10 cellular contexts compared by ENCODE assay signal in genomic region chr3:56921573-56922571, GRCh38.
DNase-seq lines count a peak whose midpoint lies in the region; ATAC-seq and TF ChIP-seq lines count a peak whose summit lies in the region.
"Had no signal": no experiment of that assay in that cellular context is flagged by ENCODE, and none has a peak within 500 bp of the region (broad histone marks: within the 10 kb centered on the region; RNA-seq: fewer than 3 reads in every experiment).

No MANE protein-coding gene starts in this region.

- no peaks in the 10 kb centered on the region for H3K36me3 Mint-ChIP-seq in CD8-positive, alpha-beta memory T cell
- H3K36me3 Mint-ChIP-seq in neural progenitor cell, result no peaks in the 10 kb centered on the region

- DNase-seq in CD8-positive, alpha-beta memory T cell, result no peak
- peak in 1 of 3 donors; percentile 53 for DNase-seq in Peyer's patch
- no peak for DNase-seq in effector memory CD4-positive, alpha-beta T cell
- peak; percentile 40 for DNase-seq in retinal pigment epithelial cell (ENCODE audit: low read depth)
- no peak for DNase-seq in hypothalamus (lab: John Stamatoyannopoulos, UW)
- no peak for DNase-seq in neural progenitor cell (ENCODE audit: low spot score)
- DNase-seq: amniotic stem cell, nephron progenitor cell had no signal

- H3K4me3 Mint-ChIP-seq in CD8-positive, alpha-beta memory T cell, result peak overlapping the region; percentile 66 to 92 (median 82)
- no peak overlapping the region for H3K4me3 Mint-ChIP-seq in neural progenitor cell
- H3K4me3 Mint-ChIP-seq: nephron progenitor cell had no signal

- H3K79me2 ChIP-seq in neural progenitor cell (ENCODE audit: low read depth), result no peaks in the 10 kb centered on the region

- ATAC-seq in HG03565 (IDR thresholded peaks at IDR 0.05; ENCODE audit: unreplicated experiment) (no peak), GM21619 (IDR thresholded peaks at IDR 0.05; ENCODE audit: unreplicated experiment) (no peak)

- peaks cover 88% of the 10 kb centered on the region for H3K4me1 ChIP-seq in CD8-positive, alpha-beta memory T cell (ENCODE audit: insufficient read depth, low read length)
- H3K4me1 ChIP-seq in Peyer's patch (peaks cover 0 to 35% (median 13%) of the 10 kb centered on the region in 4 donors), neural progenitor cell (peaks cover 20% of the 10 kb centered on the region)
- peaks cover 78% of the 10 kb centered on the region for H3K4me1 ChIP-seq in effector memory CD4-positive, alpha-beta T cell (ENCODE audit: control insufficient read depth, insufficient read depth, low read length, poor library complexity, severe bottlenecking)

- peaks cover 3% of the 10 kb centered on the region for H3F3A ChIP-seq in neural progenitor cell (ENCODE audit: low read depth)

- TF ChIP-seq CTCF in Peyer's patch (IDR thresholded peaks at IDR 0.05) (no peak), retinal pigment epithelial cell (conservative IDR thresholded peaks at IDR 0.05; ENCODE audit: low read depth, low read length) (no peak), neural progenitor cell (IDR thresholded peaks at IDR 0.05) (no peak)

- H3K27ac ChIP-seq in CD8-positive, alpha-beta memory T cell (ENCODE audit: low read depth, low read length), result no peak overlapping the region
- H3K27ac ChIP-seq in Peyer's patch (peak overlapping the region; percentile 33 to 67 (median 54)), neural progenitor cell (no peak overlapping the region)
- peak overlapping the region; percentile 90 for H3K27ac ChIP-seq in effector memory CD4-positive, alpha-beta T cell (ENCODE audit: insufficient read depth, low read length, poor library complexity, severe bottlenecking)

- no peaks in the 10 kb centered on the region for H3K9me3 ChIP-seq in CD8-positive, alpha-beta memory T cell (ENCODE audit: low read length)
- H3K9me3 ChIP-seq in Peyer's patch, result no peaks in the 10 kb centered on the region
- H3K9me3 ChIP-seq in effector memory CD4-positive, alpha-beta T cell (ENCODE audit: control insufficient read depth, low read length), result no peaks in the 10 kb centered on the region
- H3K9me3 ChIP-seq in neural progenitor cell (ENCODE audit: low read depth), result no peaks in the 10 kb centered on the region

- H3K36me3 ChIP-seq in CD8-positive, alpha-beta memory T cell (ENCODE audit: insufficient read depth, low read length), result no peaks in the 10 kb centered on the region
- H3K36me3 ChIP-seq in Peyer's patch (no peaks in the 10 kb centered on the region), neural progenitor cell (no peaks in the 10 kb centered on the region)
- H3K36me3 ChIP-seq in effector memory CD4-positive, alpha-beta T cell (ENCODE audit: control insufficient read depth, insufficient read depth, low read length), result no peaks in the 10 kb centered on the region

- H3K27ac Mint-ChIP-seq in CD8-positive, alpha-beta memory T cell, result peak overlapping the region; percentile 91 to 99 (median 96)
- H3K27ac Mint-ChIP-seq in neural progenitor cell, result no peak overlapping the region
- H3K27ac Mint-ChIP-seq: nephron progenitor cell had no signal

- no peaks in the 10 kb centered on the region for H4K20me1 ChIP-seq in neural progenitor cell (ENCODE audit: low read depth)

- POLR2A ChIA-PET in CD8-positive, alpha-beta memory T cell (lab: Charles Lee), result interaction anchor here (0.6 to 1.2 kb wide), 4 partner anchors 30 to 240 kb away, joined by 3 to 6 read pairs (median 4); no protein-coding TSS in a partner anchor

- H3K27me3 ChIP-seq in CD8-positive, alpha-beta memory T cell (ENCODE audit: insufficient read depth, low read length, poor library complexity, severe bottlenecking), result no peaks in the 10 kb centered on the region
- no peaks in the 10 kb centered on the region for H3K27me3 ChIP-seq in Peyer's patch
- H3K27me3 ChIP-seq in effector memory CD4-positive, alpha-beta T cell (replicated peaks; ENCODE audit: control insufficient read depth, insufficient read depth, low read length, poor library complexity, severe bottlenecking), result no peaks in the 10 kb centered on the region
- no peaks in the 10 kb centered on the region for H3K27me3 ChIP-seq in neural progenitor cell

- no peaks in the 10 kb centered on the region for H3K27me3 Mint-ChIP-seq in CD8-positive, alpha-beta memory T cell
- peaks cover 2% of the 10 kb centered on the region for H3K27me3 Mint-ChIP-seq in neural progenitor cell (ENCODE audit: insufficient read depth, low read depth)

- H2AFZ ChIP-seq in neural progenitor cell (replicated peaks), result no peak overlapping the region

- H3K9ac ChIP-seq in neural progenitor cell, result no peak overlapping the region

- no peaks in the 10 kb centered on the region for H3K9me3 Mint-ChIP-seq in CD8-positive, alpha-beta memory T cell
- no peaks in the 10 kb centered on the region for H3K9me3 Mint-ChIP-seq in neural progenitor cell
- H3K9me3 Mint-ChIP-seq: nephron progenitor cell had no signal

- peak overlapping the region; percentile 7 for H3K4me3 ChIP-seq in CD8-positive, alpha-beta memory T cell (ENCODE audit: low read length)
- H3K4me3 ChIP-seq in Peyer's patch, result peak overlapping the region in 1 of 4 donors; percentile 19
- peak overlapping the region; percentile 33 for H3K4me3 ChIP-seq in effector memory CD4-positive, alpha-beta T cell (ENCODE audit: insufficient read depth, low read depth, low read length, poor library complexity, severe bottlenecking)
- no peak overlapping the region for H3K4me3 ChIP-seq in retinal pigment epithelial cell (ENCODE audit: low read length)
- no peak overlapping the region for H3K4me3 ChIP-seq in neural progenitor cell

- CTCF ChIA-PET in CD8-positive, alpha-beta memory T cell (lab: Charles Lee), result interaction anchor here (1.0 to 2.4 kb wide), 5 partner anchors 31 to 132 kb away, joined by 3 to 15 read pairs (median 4); partner anchors contain the start of gene ARHGEF3

- H3K4me1 Mint-ChIP-seq in CD8-positive, alpha-beta memory T cell, result peaks cover 77 to 94% (median 90%) of the 10 kb centered on the region in 3 donors
- H3K4me1 Mint-ChIP-seq in neural progenitor cell, result peaks cover 26% of the 10 kb centered on the region

- TF ChIP-seq POLR2A in Peyer's patch (IDR thresholded peaks at IDR 0.05), result no peak

- H3K4me2 ChIP-seq in neural progenitor cell, result no peak overlapping the region

Comparison
In these comparisons a context has a peak if more than half of its experiments do, and no peak if none do; other contexts are left out.
1. H3K27ac ChIP-seq: peak in Peyer's patch (4 of 4) and effector memory CD4-positive, alpha-beta T cell (single experiment); none in CD8-positive, alpha-beta memory T cell (single experiment) and neural progenitor cell (single experiment).
2. H3K4me3 ChIP-seq: peak in CD8-positive, alpha-beta memory T cell (single experiment) and effector memory CD4-positive, alpha-beta T cell (single experiment); none in retinal pigment epithelial cell (single experiment) and neural progenitor cell (single experiment).